Comparison of ENCODE assay signal across 19 cellular contexts in genomic region chr1:1928231-1929101, GRCh38. TPM values are rescaled to one million over a fixed set of nuclear protein-coding genes. Genes with fewer than 3 reads are reported as not detected.
"Had no signal": no experiment of that assay in that cellular context is flagged by ENCODE, and none has a peak within 500 bp of the region (broad histone marks: within the 10 kb centered on the region; RNA-seq: fewer than 3 reads in every experiment).

No MANE protein-coding gene starts in this region.

- H3K27me3 ChIP-seq: cardiac muscle cell, testis had no signal

- DNase-seq: activated CD4-positive, alpha-beta memory T cell treated with anti-CD3 and anti-CD28 coated beads, Interleukin-2, amount 10 ng/mL, durations not matched to agents 7 days and 5 days; activated CD4-positive, alpha-beta T cell treated with anti-CD3 and anti-CD28 coated beads for 36 hours; activated CD8-positive, alpha-beta memory T cell treated with anti-CD3 and anti-CD28 coated beads, Interleukin-2, amount 50 U/mL, for 48 hours; activated naive CD4-positive, alpha-beta T cell; cortex of kidney; effector memory CD4-positive, alpha-beta T cell; hypothalamus; stimulated activated CD4-positive, alpha-beta T cell treated with anti-CD3 and anti-CD28 coated beads, Interleukin-4, amount 100 ng/mL, for 4 hours; stimulated activated naive CD8-positive, alpha-beta T cell treated with anti-CD3 and anti-CD28 coated beads, Interleukin-15, amount 100 ng/mL, for 72 hours; T-cell; T1000; testis; WERI-Rb-1 had no signal

- H3K4me3 Mint-ChIP-seq: activated CD4-positive, alpha-beta memory T cell treated with anti-CD3 and anti-CD28 coated beads, Interleukin-2, amount 10 ng/mL, durations not matched to agents 7 days and 5 days; activated CD4-positive, alpha-beta T cell treated with anti-CD3 and anti-CD28 coated beads for 36 hours; nephron; stimulated activated naive CD8-positive, alpha-beta T cell treated with anti-CD3 and anti-CD28 coated beads, Interleukin-15, amount 100 ng/mL, for 72 hours; T-cell had no signal

- H3K36me3 Mint-ChIP-seq: T-cell had no signal

- H3K9me3 ChIP-seq: testis had no signal

- H3K4me1 Mint-ChIP-seq: activated CD4-positive, alpha-beta memory T cell treated with anti-CD3 and anti-CD28 coated beads, Interleukin-2, amount 10 ng/mL, durations not matched to agents 7 days and 5 days; activated CD4-positive, alpha-beta T cell treated with anti-CD3 and anti-CD28 coated beads for 36 hours; nephron; stimulated activated naive CD8-positive, alpha-beta T cell treated with anti-CD3 and anti-CD28 coated beads, Interleukin-15, amount 100 ng/mL, for 72 hours; T-cell had no signal

- ATAC-seq: activated CD4-positive, alpha-beta T cell treated with anti-CD3 and anti-CD28 coated beads for 36 hours; T-cell had no signal

- H3K27ac Mint-ChIP-seq: activated CD4-positive, alpha-beta memory T cell treated with anti-CD3 and anti-CD28 coated beads, Interleukin-2, amount 10 ng/mL, durations not matched to agents 7 days and 5 days; activated CD4-positive, alpha-beta T cell treated with anti-CD3 and anti-CD28 coated beads for 36 hours; nephron; T-cell had no signal

- H3K27ac ChIP-seq: cardiac muscle cell, epithelial cell of prostate, testis, WERI-Rb-1 had no signal

- H3K36me3 ChIP-seq: cardiac muscle cell, WERI-Rb-1 had no signal

- H3K9me3 Mint-ChIP-seq: nephron; stimulated activated naive CD8-positive, alpha-beta T cell treated with anti-CD3 and anti-CD28 coated beads, Interleukin-15, amount 100 ng/mL, for 72 hours; T-cell had no signal

- H3K4me3 ChIP-seq: cardiac muscle cell, testis had no signal

- H3K27me3 Mint-ChIP-seq: activated CD4-positive, alpha-beta memory T cell treated with anti-CD3 and anti-CD28 coated beads, Interleukin-2, amount 10 ng/mL, durations not matched to agents 7 days and 5 days; activated CD4-positive, alpha-beta T cell treated with anti-CD3 and anti-CD28 coated beads for 36 hours; stimulated activated naive CD8-positive, alpha-beta T cell treated with anti-CD3 and anti-CD28 coated beads, Interleukin-15, amount 100 ng/mL, for 72 hours; T-cell had no signal

RNA-seq across cellular contexts. Expression of gene TMEM52, which starts 9.4 kb away (rescaled TPM):
- total RNA-seq: activated CD4-positive, alpha-beta memory T cell treated with anti-CD3 and anti-CD28 coated beads, Interleukin-2, amount 10 ng/mL, durations not matched to agents 7 days and 5 days; ureter had no signal

RNA-seq across cellular contexts. Expression of gene CALML6, which starts 13.4 kb away (rescaled TPM):
- total RNA-seq: omental fat pad, pulmonary artery endothelial cell had no signal
